Comparison of ENCODE assay signal across 17 cellular contexts in genomic region chr10:76160758-76161555, GRCh38.
DNase-seq lines count a peak whose midpoint lies in the region; ATAC-seq, FAIRE-seq and TF ChIP-seq lines count a peak whose summit lies in the region.
"Had no signal": no experiment of that assay in that cellular context is flagged by ENCODE, and none has a peak within 500 bp of the region (broad histone marks: within the 10 kb centered on the region; RNA-seq: fewer than 3 reads in every experiment).

No MANE protein-coding gene starts in this region.

- no peak for ATAC-seq in CD4-positive, alpha-beta T cell (ENCODE audit: poor library complexity)
- ATAC-seq: HepG2, Panc1 had no signal

- H3K4me3 ChIP-seq in HEK293 (ENCODE audit: low read depth, low read length) (no peak overlapping the region), astrocyte (ENCODE audit: insufficient read depth, low read depth, low read length) (no peak overlapping the region), hepatocyte (no peak overlapping the region), uterus (peak overlapping the region in 1 of 2 donors; percentile 5)
- H3K4me3 ChIP-seq: SJSA1 had no signal

- no peak overlapping the region for H3K27ac Mint-ChIP-seq in astrocyte (ENCODE audit: unreplicated experiment)
- no peak overlapping the region for H3K27ac Mint-ChIP-seq in CD4-positive, alpha-beta T cell

- in situ Hi-C loops in GM13976 (cut with MboI; ENCODE audit: low sequenced_read_pairs, unreplicated experiment): no loop called here

- POLR2A ChIA-PET in HEK293 (lab: Yijun Ruan, JAX): no interaction called here
- POLR2A ChIA-PET in CD4-positive, alpha-beta T cell (lab: Charles Lee): no interaction called here

- H3K4me2 ChIP-seq in astrocyte (ENCODE audit: low read length) (no peak overlapping the region), hepatocyte (peak overlapping the region; percentile 14)

- H3K9me3 ChIP-seq in HEK293 (ENCODE audit: control insufficient read depth, insufficient read depth, low read depth, low read length) (no peaks in the 10 kb centered on the region), astrocyte (ENCODE audit: insufficient read depth, low read depth, low read length) (no peaks in the 10 kb centered on the region), hepatocyte (ENCODE audit: low read depth) (no peaks in the 10 kb centered on the region), uterus (no peaks in the 10 kb centered on the region)
- peaks cover 6% of the 10 kb centered on the region for H3K9me3 ChIP-seq in CD4-positive, alpha-beta T cell (ENCODE audit: control insufficient read depth, low read length)
- H3K9me3 ChIP-seq: SJSA1 had no signal

- H3K79me2 ChIP-seq in astrocyte (ENCODE audit: insufficient read depth, low read length) (no peaks in the 10 kb centered on the region), hepatocyte (no peaks in the 10 kb centered on the region)

- intact Hi-C loops in uterus (cut with DNase I; ENCODE audit: low total_unique reads): no loop called here
- intact Hi-C loops in CD4-positive, alpha-beta T cell (cut with DNase I, micrococcal nuclease): no loop called here

- H4K20me1 ChIP-seq in astrocyte (ENCODE audit: insufficient read depth, low read length): no peaks in the 10 kb centered on the region
- no peaks in the 10 kb centered on the region for H4K20me1 ChIP-seq in hepatocyte (ENCODE audit: insufficient read depth, poor library complexity, severe bottlenecking)

- H3K36me3 ChIP-seq in HEK293 (ENCODE audit: control insufficient read depth in 2 of 2, insufficient read depth in 1 of 2, low read length in 2 of 2) (no peaks in the 10 kb centered on the region), astrocyte (ENCODE audit: insufficient read depth, low read length) (no peaks in the 10 kb centered on the region), hepatocyte (replicated peaks; ENCODE audit: insufficient read depth, low read depth) (no peaks in the 10 kb centered on the region), uterus (no peaks in the 10 kb centered on the region)
- H3K36me3 ChIP-seq: SJSA1 had no signal

- H3K9me3 Mint-ChIP-seq in astrocyte (ENCODE audit: unreplicated experiment): peaks cover 2% of the 10 kb centered on the region
- peaks cover 2% of the 10 kb centered on the region for H3K9me3 Mint-ChIP-seq in CD4-positive, alpha-beta T cell

- no peaks in the 10 kb centered on the region for H3K4me1 Mint-ChIP-seq in astrocyte (ENCODE audit: low read depth, unreplicated experiment)
- no peaks in the 10 kb centered on the region for H3K4me1 Mint-ChIP-seq in CD4-positive, alpha-beta T cell (ENCODE audit: low read depth)

- TF ChIP-seq CTCF in HEK293 (tag by site-specific recombination; IDR thresholded peaks at IDR 0.05) (no peak; the same call in 1 of the 2 replicates), astrocyte (IDR thresholded peaks at IDR 0.05; ENCODE audit: insufficient read depth, low read depth, low read length) (no peak), hepatocyte (IDR thresholded peaks at IDR 0.05; ENCODE audit: poor library complexity) (no peak), uterus (IDR thresholded peaks at IDR 0.05) (no peak), GM13976 (IDR thresholded peaks at IDR 0.05; ENCODE audit: borderline replicate concordance, control extremely low read depth, extremely low read depth, insufficient read depth, missing control alignments) (no peak)
- no peak for TF ChIP-seq CTCF in CD4-positive, alpha-beta T cell (IDR thresholded peaks at IDR 0.05)

- H3K27ac ChIP-seq in HEK293 (ENCODE audit: extremely low read depth, low read depth, low read length) (no peak overlapping the region; the same call in 1 of the 2 replicates), astrocyte (ENCODE audit: low read depth, low read length) (no peak overlapping the region), hepatocyte (no peak overlapping the region), uterus (peak overlapping the region; percentile 59 to 74)
- no peak overlapping the region for H3K27ac ChIP-seq in CD4-positive, alpha-beta T cell (ENCODE audit: low read depth, low read length)
- H3K27ac ChIP-seq: SJSA1 had no signal

- H3K9me2 ChIP-seq in hepatocyte (replicated peaks; ENCODE audit: insufficient read depth): no peaks in the 10 kb centered on the region

- CTCF ChIA-PET in HEK293 (lab: Yijun Ruan, JAX): interaction anchor here (0.7 kb wide), 1 partner anchor 360 kb away, joined by 3 read pairs; no protein-coding TSS in a partner anchor
- CTCF ChIA-PET in CD4-positive, alpha-beta T cell (lab: Charles Lee): no interaction called here

- H2AFZ ChIP-seq in astrocyte (ENCODE audit: low read depth, low read length): no peak overlapping the region
- no peak overlapping the region for H2AFZ ChIP-seq in hepatocyte

- WGBS in hepatocyte (ENCODE audit: low lambda C conversion rate, missing lambda C conversion rate): 49% methylated on average over 18 of the region's 18 CpGs

- H3K4me1 ChIP-seq in HEK293 (ENCODE audit: control insufficient read depth, insufficient read depth, low read length) (no peaks in the 10 kb centered on the region), astrocyte (ENCODE audit: insufficient read depth, low read length) (no peaks in the 10 kb centered on the region), hepatocyte (ENCODE audit: insufficient read depth) (no peaks in the 10 kb centered on the region), uterus (peaks cover 0 to 5% of the 10 kb centered on the region in 2 donors)
- H3K4me1 ChIP-seq: SJSA1 had no signal

- H3K4me3 Mint-ChIP-seq in astrocyte (ENCODE audit: unreplicated experiment): no peak overlapping the region
- no peak overlapping the region for H3K4me3 Mint-ChIP-seq in CD4-positive, alpha-beta T cell

- no peak overlapping the region for H3K9ac ChIP-seq in astrocyte (ENCODE audit: low read length)

- TF ChIP-seq POLR2A in uterus (IDR thresholded peaks at IDR 0.05): no peak

- DNase-seq in astrocyte (ENCODE audit: low read depth) (peak; percentile 20), hepatocyte (ENCODE audit: low spot score) (no peak), uterus (peak; percentile 50 to 78), GM13976 (ENCODE audit: low spot score) (no peak), mesenteric fat pad (ENCODE audit: low spot score) (no peak)
- no peak for DNase-seq in CD4-positive, alpha-beta T cell
- DNase-seq: C1 segment of cervical spinal cord, DND-41, KG1, NCI-H1417, NCI-H1930, NCI-H69 had no signal

- peak; percentile 13 for FAIRE-seq in astrocyte (lab: Jason Lieb, UNC)
- FAIRE-seq: H54, HepG2 had no signal

- H3K27me3 ChIP-seq in astrocyte (ENCODE audit: insufficient read depth, low read length) (peaks cover 10% of the 10 kb centered on the region), hepatocyte (no peaks in the 10 kb centered on the region), uterus (no peaks in the 10 kb centered on the region)
- no peaks in the 10 kb centered on the region for H3K27me3 ChIP-seq in CD4-positive, alpha-beta T cell (ENCODE audit: control insufficient read depth, insufficient read depth, low read length)
- H3K27me3 ChIP-seq: SJSA1 had no signal

- H3K27me3 Mint-ChIP-seq in astrocyte (ENCODE audit: low read depth, unreplicated experiment): peaks cover 3% of the 10 kb centered on the region
- no peaks in the 10 kb centered on the region for H3K27me3 Mint-ChIP-seq in CD4-positive, alpha-beta T cell

- no peaks in the 10 kb centered on the region for H3K36me3 Mint-ChIP-seq in astrocyte (ENCODE audit: low read depth, unreplicated experiment)
- H3K36me3 Mint-ChIP-seq in CD4-positive, alpha-beta T cell (ENCODE audit: low read depth): no peaks in the 10 kb centered on the region

TF ChIP-seq in HEK293, 187 proteins besides CTCF, POLR2A, EP300 and RAD21:
- TF ChIP-seq ZFHX2 (tag by site-specific recombination; conservative IDR thresholded peaks at IDR 0.05) (peak; percentile 32; the same call in 1 of the 2 replicates), ZNF654 (tag by site-specific recombination; IDR thresholded peaks at IDR 0.05; ENCODE audit: low read depth) (no peak), TRIM28 (IDR thresholded peaks at IDR 0.05; ENCODE audit: borderline replicate concordance, low read length) (peak; percentile 68; the same call in 1 of the 2 replicates), ZNF335 (tag by site-specific recombination; conservative IDR thresholded peaks at IDR 0.05) (0 out of 2 replicates have a peak, but pooled peaks have one; percentile 26), ZNF416 (tag by site-specific recombination; IDR thresholded peaks at IDR 0.05) (no peak), ZNF140 (tag by site-specific recombination; IDR thresholded peaks at IDR 0.05) (no peak), TCF7L2 (IDR thresholded peaks at IDR 0.05; ENCODE audit: borderline replicate concordance, low read depth, low read length) (peak; percentile 49; the same call in 1 of the 2 replicates), FEZF1 (tag by site-specific recombination; IDR thresholded peaks at IDR 0.05) (peak; percentile 54; the same call in 1 of the 2 replicates)

Comparison
In these comparisons a context has a peak if more than half of its experiments do, and no peak if none do; other contexts are left out.
1. H3K27ac ChIP-seq: peak in uterus (2 of 2); none in HEK293 (single experiment), astrocyte (single experiment), hepatocyte (single experiment) and CD4-positive, alpha-beta T cell (single experiment).
2. DNase-seq: peak in astrocyte (single experiment) and uterus (2 of 2); none in hepatocyte (single experiment), GM13976 (single experiment), mesenteric fat pad (single experiment) and CD4-positive, alpha-beta T cell (0 of 10).